In the genomic region with DNA sequence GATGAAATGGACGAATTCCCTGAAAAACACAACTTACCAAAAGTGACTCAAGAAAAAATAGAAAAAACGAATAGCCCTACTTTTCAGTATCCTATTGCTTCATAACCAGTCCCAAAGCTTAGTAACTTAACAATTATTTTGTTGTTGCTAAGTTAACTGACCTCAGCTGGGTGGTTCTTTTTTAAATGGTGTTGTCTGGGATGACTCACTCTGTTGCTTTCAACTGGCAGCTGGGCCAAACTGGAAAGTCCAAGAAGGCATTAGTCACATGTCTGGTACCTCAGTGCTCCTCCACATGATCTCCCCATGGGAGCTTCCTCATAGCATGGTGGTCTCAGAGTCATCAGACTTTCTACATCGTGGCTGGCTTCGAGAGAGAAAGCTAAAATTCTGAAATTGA, we compare ENCODE assay signal across 1 cellular context.
TF ChIP-seq lines count a peak whose summit lies in the region.

No MANE protein-coding gene starts in this region.

TF ChIP-seq in GM23338, 12 proteins besides CTCF, POLR2A, EP300 and RAD21 (continued from another document):
- TF ChIP-seq, protein P1, sequence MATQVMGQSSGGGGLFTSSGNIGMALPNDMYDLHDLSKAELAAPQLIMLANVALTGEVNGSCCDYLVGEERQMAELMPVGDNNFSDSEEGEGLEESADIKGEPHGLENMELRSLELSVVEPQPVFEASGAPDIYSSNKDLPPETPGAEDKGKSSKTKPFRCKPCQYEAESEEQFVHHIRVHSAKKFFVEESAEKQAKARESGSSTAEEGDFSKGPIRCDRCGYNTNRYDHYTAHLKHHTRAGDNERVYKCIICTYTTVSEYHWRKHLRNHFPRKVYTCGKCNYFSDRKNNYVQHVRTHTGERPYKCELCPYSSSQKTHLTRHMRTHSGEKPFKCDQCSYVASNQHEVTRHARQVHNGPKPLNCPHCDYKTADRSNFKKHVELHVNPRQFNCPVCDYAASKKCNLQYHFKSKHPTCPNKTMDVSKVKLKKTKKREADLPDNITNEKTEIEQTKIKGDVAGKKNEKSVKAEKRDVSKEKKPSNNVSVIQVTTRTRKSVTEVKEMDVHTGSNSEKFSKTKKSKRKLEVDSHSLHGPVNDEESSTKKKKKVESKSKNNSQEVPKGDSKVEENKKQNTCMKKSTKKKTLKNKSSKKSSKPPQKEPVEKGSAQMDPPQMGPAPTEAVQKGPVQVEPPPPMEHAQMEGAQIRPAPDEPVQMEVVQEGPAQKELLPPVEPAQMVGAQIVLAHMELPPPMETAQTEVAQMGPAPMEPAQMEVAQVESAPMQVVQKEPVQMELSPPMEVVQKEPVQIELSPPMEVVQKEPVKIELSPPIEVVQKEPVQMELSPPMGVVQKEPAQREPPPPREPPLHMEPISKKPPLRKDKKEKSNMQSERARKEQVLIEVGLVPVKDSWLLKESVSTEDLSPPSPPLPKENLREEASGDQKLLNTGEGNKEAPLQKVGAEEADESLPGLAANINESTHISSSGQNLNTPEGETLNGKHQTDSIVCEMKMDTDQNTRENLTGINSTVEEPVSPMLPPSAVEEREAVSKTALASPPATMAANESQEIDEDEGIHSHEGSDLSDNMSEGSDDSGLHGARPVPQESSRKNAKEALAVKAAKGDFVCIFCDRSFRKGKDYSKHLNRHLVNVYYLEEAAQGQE (IDR thresholded peaks at IDR 0.05; ENCODE audit: unreplicated experiment) = no peak
- TF ChIP-seq CREB1 (CRISPR knock-in tag; IDR thresholded peaks at IDR 0.05; ENCODE audit: low read depth) (no peak), JUNB (IDR thresholded peaks at IDR 0.05; ENCODE audit: unreplicated experiment) (no peak), ZNF331 (CRISPR knock-in tag; IDR thresholded peaks at IDR 0.05; ENCODE audit: low read depth) (no peak)
TF ChIP-seq in GM23338: peak in this region for 0.
